In genomic region chr2:73736855-73737779, GRCh38 we compare ENCODE assay signal across 1 cellular context.
TF ChIP-seq lines count a peak whose summit lies in the region.

Gene TPRKB (minus strand): TSS chr2:73737345. CDS start chr2:73734569, 2,776 bp downstream.

TF ChIP-seq in HepG2, 621 proteins besides CTCF, POLR2A, EP300 and RAD21 (continued from another document and continues in another):
- TF ChIP-seq, protein P1, sequence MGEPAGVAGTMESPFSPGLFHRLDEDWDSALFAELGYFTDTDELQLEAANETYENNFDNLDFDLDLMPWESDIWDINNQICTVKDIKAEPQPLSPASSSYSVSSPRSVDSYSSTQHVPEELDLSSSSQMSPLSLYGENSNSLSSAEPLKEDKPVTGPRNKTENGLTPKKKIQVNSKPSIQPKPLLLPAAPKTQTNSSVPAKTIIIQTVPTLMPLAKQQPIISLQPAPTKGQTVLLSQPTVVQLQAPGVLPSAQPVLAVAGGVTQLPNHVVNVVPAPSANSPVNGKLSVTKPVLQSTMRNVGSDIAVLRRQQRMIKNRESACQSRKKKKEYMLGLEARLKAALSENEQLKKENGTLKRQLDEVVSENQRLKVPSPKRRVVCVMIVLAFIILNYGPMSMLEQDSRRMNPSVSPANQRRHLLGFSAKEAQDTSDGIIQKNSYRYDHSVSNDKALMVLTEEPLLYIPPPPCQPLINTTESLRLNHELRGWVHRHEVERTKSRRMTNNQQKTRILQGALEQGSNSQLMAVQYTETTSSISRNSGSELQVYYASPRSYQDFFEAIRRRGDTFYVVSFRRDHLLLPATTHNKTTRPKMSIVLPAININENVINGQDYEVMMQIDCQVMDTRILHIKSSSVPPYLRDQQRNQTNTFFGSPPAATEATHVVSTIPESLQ (CRISPR knock-in tag; conservative IDR thresholded peaks at IDR 0.05) = peak; percentile 41; the same call in 1 of the 2 replicates
- TF ChIP-seq FOXC1 (CRISPR knock-in tag; IDR thresholded peaks at IDR 0.05; ENCODE audit: borderline replicate concordance) (peak; percentile 49), JUND (CRISPR knock-in tag; IDR thresholded peaks at IDR 0.05) (no peak), DDIT3 (CRISPR knock-in tag; IDR thresholded peaks at IDR 0.05) (no peak), ZNF569 (CRISPR knock-in tag; IDR thresholded peaks at IDR 0.05; ENCODE audit: borderline replicate concordance) (no peak), BRF2 (CRISPR knock-in tag; IDR thresholded peaks at IDR 0.05) (peak; percentile 62; the same call in 1 of the 2 replicates), ZNF704 (CRISPR knock-in tag; IDR thresholded peaks at IDR 0.05; ENCODE audit: borderline replicate concordance) (no peak), ZNF772 (CRISPR knock-in tag; IDR thresholded peaks at IDR 0.05) (peak; percentile 90), HIVEP1 (CRISPR knock-in tag; IDR thresholded peaks at IDR 0.05) (0 out of 2 replicates have a peak, but pooled peaks have one; percentile 44), ZNF546 (CRISPR knock-in tag; conservative IDR thresholded peaks at IDR 0.05) (no peak; the same call in none of the 2 replicates), NFRKB (IDR thresholded peaks at IDR 0.05) (no peak), GTF3A (CRISPR knock-in tag; conservative IDR thresholded peaks at IDR 0.05) (peak; percentile 90; the same call in 1 of the 2 replicates), CENPX (CRISPR knock-in tag; IDR thresholded peaks at IDR 0.05) (no peak), HMGA1 (CRISPR knock-in tag; conservative IDR thresholded peaks at IDR 0.05) (no peak), IKZF1 (IDR thresholded peaks at IDR 0.05) (no peak), MYC (CRISPR knock-in tag; IDR thresholded peaks at IDR 0.05; ENCODE audit: borderline replicate concordance) (peak; percentile 68), HMG20A (CRISPR knock-in tag; IDR thresholded peaks at IDR 0.05; ENCODE audit: borderline replicate concordance) (no peak), FLYWCH1 (CRISPR knock-in tag; IDR thresholded peaks at IDR 0.05) (no peak), MTF2 (CRISPR knock-in tag; IDR thresholded peaks at IDR 0.05; ENCODE audit: borderline replicate concordance) (peak; percentile 99), ZNF331 (CRISPR knock-in tag; IDR thresholded peaks at IDR 0.05) (peak; percentile 97), ZNF883 (CRISPR knock-in tag; IDR thresholded peaks at IDR 0.05; ENCODE audit: not compliant biosample characterization) (peak; percentile 95), GLI4 (CRISPR knock-in tag; IDR thresholded peaks at IDR 0.05; ENCODE audit: borderline replicate concordance) (peak; percentile 29; the same call in 1 of the 2 replicates), ZNF710 (CRISPR knock-in tag; IDR thresholded peaks at IDR 0.05; ENCODE audit: borderline replicate concordance) (peak; percentile 88; the same call in 1 of the 2 replicates), ZMAT5 (CRISPR knock-in tag; IDR thresholded peaks at IDR 0.05; ENCODE audit: borderline replicate concordance, low read depth) (no peak), PTBP1 (IDR thresholded peaks at IDR 0.05; ENCODE audit: low read depth, low read length, poor library complexity, severe bottlenecking) (no peak), FOXK2 (IDR thresholded peaks at IDR 0.05) (peak; percentile 13; the same call in 1 of the 2 replicates), ZNF644 (CRISPR knock-in tag; IDR thresholded peaks at IDR 0.05; ENCODE audit: low read depth) (peak; percentile 97), ZNF326 (CRISPR knock-in tag; IDR thresholded peaks at IDR 0.05; ENCODE audit: borderline replicate concordance) (no peak), ZNF788 (CRISPR knock-in tag; IDR thresholded peaks at IDR 0.05; ENCODE audit: borderline replicate concordance) (peak; percentile 96; the same call in 1 of the 2 replicates), RFX1 (IDR thresholded peaks at IDR 0.05) (no peak), ZBTB7A (CRISPR knock-in tag; IDR thresholded peaks at IDR 0.05) (peak; percentile 56), PCBP2 (optimal IDR thresholded peaks at IDR 0.05; ENCODE audit: low read depth, low read length, poor library complexity, severe bottlenecking) (no peak), FOSL2 (CRISPR knock-in tag; IDR thresholded peaks at IDR 0.05) (peak; percentile 68), KDM3A (CRISPR knock-in tag; IDR thresholded peaks at IDR 0.05; ENCODE audit: low read depth) (peak; percentile 88; the same call in 1 of the 2 replicates), ADNP (CRISPR knock-in tag; IDR thresholded peaks at IDR 0.05) (no peak), SIN3B (IDR thresholded peaks at IDR 0.05; ENCODE audit: low read length) (peak; percentile 89), RARG (CRISPR knock-in tag; IDR thresholded peaks at IDR 0.05; ENCODE audit: low read depth) (no peak), POGK (CRISPR knock-in tag; conservative IDR thresholded peaks at IDR 0.05) (peak; percentile 75)
- TF ChIP-seq, protein P2, sequence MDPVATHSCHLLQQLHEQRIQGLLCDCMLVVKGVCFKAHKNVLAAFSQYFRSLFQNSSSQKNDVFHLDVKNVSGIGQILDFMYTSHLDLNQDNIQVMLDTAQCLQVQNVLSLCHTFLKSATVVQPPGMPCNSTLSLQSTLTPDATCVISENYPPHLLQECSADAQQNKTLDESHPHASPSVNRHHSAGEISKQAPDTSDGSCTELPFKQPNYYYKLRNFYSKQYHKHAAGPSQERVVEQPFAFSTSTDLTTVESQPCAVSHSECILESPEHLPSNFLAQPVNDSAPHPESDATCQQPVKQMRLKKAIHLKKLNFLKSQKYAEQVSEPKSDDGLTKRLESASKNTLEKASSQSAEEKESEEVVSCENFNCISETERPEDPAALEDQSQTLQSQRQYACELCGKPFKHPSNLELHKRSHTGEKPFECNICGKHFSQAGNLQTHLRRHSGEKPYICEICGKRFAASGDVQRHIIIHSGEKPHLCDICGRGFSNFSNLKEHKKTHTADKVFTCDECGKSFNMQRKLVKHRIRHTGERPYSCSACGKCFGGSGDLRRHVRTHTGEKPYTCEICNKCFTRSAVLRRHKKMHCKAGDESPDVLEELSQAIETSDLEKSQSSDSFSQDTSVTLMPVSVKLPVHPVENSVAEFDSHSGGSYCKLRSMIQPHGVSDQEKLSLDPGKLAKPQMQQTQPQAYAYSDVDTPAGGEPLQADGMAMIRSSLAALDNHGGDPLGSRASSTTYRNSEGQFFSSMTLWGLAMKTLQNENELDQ (CRISPR knock-in tag; IDR thresholded peaks at IDR 0.05; ENCODE audit: borderline replicate concordance) = 0 out of 2 replicates have a peak, but pooled peaks have one; percentile 42
- TF ChIP-seq, protein P3, sequence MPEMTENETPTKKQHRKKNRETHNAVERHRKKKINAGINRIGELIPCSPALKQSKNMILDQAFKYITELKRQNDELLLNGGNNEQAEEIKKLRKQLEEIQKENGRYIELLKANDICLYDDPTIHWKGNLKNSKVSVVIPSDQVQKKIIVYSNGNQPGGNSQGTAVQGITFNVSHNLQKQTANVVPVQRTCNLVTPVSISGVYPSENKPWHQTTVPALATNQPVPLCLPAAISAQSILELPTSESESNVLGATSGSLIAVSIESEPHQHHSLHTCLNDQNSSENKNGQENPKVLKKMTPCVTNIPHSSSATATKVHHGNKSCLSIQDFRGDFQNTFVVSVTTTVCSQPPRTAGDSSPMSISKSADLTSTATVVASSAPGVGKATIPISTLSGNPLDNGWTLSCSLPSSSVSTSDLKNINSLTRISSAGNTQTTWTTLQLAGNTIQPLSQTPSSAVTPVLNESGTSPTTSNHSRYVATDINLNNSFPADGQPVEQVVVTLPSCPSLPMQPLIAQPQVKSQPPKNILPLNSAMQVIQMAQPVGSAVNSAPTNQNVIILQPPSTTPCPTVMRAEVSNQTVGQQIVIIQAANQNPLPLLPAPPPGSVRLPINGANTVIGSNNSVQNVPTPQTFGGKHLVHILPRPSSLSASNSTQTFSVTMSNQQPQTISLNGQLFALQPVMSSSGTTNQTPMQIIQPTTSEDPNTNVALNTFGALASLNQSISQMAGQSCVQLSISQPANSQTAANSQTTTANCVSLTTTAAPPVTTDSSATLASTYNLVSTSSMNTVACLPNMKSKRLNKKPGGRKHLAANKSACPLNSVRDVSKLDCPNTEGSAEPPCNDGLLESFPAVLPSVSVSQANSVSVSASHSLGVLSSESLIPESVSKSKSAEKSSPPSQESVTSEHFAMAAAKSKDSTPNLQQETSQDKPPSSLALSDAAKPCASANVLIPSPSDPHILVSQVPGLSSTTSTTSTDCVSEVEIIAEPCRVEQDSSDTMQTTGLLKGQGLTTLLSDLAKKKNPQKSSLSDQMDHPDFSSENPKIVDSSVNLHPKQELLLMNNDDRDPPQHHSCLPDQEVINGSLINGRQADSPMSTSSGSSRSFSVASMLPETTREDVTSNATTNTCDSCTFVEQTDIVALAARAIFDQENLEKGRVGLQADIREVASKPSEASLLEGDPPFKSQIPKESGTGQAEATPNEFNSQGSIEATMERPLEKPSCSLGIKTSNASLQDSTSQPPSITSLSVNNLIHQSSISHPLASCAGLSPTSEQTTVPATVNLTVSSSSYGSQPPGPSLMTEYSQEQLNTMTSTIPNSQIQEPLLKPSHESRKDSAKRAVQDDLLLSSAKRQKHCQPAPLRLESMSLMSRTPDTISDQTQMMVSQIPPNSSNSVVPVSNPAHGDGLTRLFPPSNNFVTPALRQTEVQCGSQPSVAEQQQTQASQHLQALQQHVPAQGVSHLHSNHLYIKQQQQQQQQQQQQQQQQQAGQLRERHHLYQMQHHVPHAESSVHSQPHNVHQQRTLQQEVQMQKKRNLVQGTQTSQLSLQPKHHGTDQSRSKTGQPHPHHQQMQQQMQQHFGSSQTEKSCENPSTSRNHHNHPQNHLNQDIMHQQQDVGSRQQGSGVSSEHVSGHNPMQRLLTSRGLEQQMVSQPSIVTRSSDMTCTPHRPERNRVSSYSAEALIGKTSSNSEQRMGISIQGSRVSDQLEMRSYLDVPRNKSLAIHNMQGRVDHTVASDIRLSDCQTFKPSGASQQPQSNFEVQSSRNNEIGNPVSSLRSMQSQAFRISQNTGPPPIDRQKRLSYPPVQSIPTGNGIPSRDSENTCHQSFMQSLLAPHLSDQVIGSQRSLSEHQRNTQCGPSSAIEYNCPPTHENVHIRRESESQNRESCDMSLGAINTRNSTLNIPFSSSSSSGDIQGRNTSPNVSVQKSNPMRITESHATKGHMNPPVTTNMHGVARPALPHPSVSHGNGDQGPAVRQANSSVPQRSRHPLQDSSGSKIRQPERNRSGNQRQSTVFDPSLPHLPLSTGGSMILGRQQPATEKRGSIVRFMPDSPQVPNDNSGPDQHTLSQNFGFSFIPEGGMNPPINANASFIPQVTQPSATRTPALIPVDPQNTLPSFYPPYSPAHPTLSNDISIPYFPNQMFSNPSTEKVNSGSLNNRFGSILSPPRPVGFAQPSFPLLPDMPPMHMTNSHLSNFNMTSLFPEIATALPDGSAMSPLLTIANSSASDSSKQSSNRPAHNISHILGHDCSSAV (CRISPR knock-in tag; IDR thresholded peaks at IDR 0.05; ENCODE audit: borderline replicate concordance) = no peak
- TF ChIP-seq, protein P4, sequence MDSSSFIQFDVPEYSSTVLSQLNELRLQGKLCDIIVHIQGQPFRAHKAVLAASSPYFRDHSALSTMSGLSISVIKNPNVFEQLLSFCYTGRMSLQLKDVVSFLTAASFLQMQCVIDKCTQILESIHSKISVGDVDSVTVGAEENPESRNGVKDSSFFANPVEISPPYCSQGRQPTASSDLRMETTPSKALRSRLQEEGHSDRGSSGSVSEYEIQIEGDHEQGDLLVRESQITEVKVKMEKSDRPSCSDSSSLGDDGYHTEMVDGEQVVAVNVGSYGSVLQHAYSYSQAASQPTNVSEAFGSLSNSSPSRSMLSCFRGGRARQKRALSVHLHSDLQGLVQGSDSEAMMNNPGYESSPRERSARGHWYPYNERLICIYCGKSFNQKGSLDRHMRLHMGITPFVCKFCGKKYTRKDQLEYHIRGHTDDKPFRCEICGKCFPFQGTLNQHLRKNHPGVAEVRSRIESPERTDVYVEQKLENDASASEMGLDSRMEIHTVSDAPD (CRISPR knock-in tag; IDR thresholded peaks at IDR 0.05) = no peak
